In the genomic region with DNA sequence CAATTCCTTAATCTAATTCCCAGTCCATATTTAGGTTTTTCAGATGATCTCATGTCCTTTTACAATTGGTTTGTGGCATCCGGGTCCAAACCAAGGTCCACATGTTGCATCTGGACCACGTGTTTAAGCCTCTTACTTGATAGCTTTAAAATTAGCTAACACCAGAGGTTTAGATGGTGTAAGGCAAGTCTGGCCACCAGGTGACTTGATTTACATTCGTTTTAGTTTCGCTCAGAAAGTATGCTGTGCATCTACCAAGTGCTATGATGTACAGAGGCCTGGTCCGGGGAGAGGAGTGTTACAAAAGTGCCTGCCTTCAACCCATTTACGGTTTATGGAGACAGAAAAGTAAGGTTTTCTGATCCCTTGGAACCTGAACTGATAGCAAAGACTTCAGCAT, we compare ENCODE assay signal across 8 cellular contexts. TPM values are rescaled to one million over a fixed set of nuclear protein-coding genes. Genes with fewer than 3 reads are reported as not detected.
DNase-seq lines count a peak whose midpoint lies in the region; ATAC-seq and TF ChIP-seq lines count a peak whose summit lies in the region.

No MANE protein-coding gene starts in this region.

- H3K79me1 ChIP-seq in neuronal stem cell (ENCODE audit: low read depth, low read length), result peaks cover 4% of the 10 kb centered on the region

- no peak overlapping the region for H4K8ac ChIP-seq in neuronal stem cell (ENCODE audit: low read depth, low read length)

- no peak overlapping the region for H3K9ac ChIP-seq in neuronal stem cell (ENCODE audit: low read depth, low read length, poor library complexity)

- no peaks in the 10 kb centered on the region for H3K27me3 ChIP-seq in ectodermal cell (ENCODE audit: control insufficient read depth, insufficient read depth, low read length, poor library complexity, severe bottlenecking)
- H3K27me3 ChIP-seq in neuronal stem cell (ENCODE audit: control insufficient read depth in 3 of 3, insufficient read depth in 3 of 3, low read depth in 1 of 3, low read length in 3 of 3), result no peaks in the 10 kb centered on the region

- H3K36me3 Mint-ChIP-seq in Calu3 (ENCODE audit: insufficient read depth, unreplicated experiment), result peaks cover 51% of the 10 kb centered on the region

- H3K27ac ChIP-seq in HEK293 (ENCODE audit: extremely low read depth, low read depth, low read length), result peak overlapping the region; percentile 89
- H3K27ac ChIP-seq in ectodermal cell (ENCODE audit: insufficient read depth, low read depth, low read length, poor library complexity, severe bottlenecking), result peak overlapping the region; percentile 98
- peak overlapping the region; percentile 50 for H3K27ac ChIP-seq in neuronal stem cell (replicated peaks; ENCODE audit: low read length)

- TF ChIP-seq CTCF in Calu3 (IDR thresholded peaks at IDR 0.05; ENCODE audit: unreplicated experiment) (peak; percentile 8), HEK293 (tag by site-specific recombination; IDR thresholded peaks at IDR 0.05) (0 out of 2 replicates have a peak, but pooled peaks have one; percentile 9)

- no peak overlapping the region for H3K4me3 ChIP-seq in HEK293 (ENCODE audit: low read depth, low read length)
- H3K4me3 ChIP-seq in ectodermal cell (ENCODE audit: insufficient read depth, low read depth, low read length), result peak overlapping the region; percentile 96
- H3K4me3 ChIP-seq in neuronal stem cell (ENCODE audit: low read length in 2 of 2), result peak overlapping the region in 1 of 2 donors; percentile 96

- DNase-seq in Calu3 (no peak), neuronal stem cell (ENCODE audit: low spot score) (no peak), superior temporal gyrus (ENCODE audit: extremely low spot score) (no peak), hippocampal formation (lab: John Stamatoyannopoulos, UW) (no peak)

- peak overlapping the region; percentile 90 for H2AFZ ChIP-seq in neuronal stem cell (ENCODE audit: low read length)

- H2BK15ac ChIP-seq in neuronal stem cell (ENCODE audit: low read length), result no peak overlapping the region

- CTCF ChIA-PET in Calu3 (lab: Charles Lee), result interaction anchor here (1.3 kb wide), 2 partner anchors 9 to 12 kb away, joined by 3 to 4 read pairs; no protein-coding TSS in a partner anchor
- CTCF ChIA-PET in HEK293 (lab: Yijun Ruan, JAX), result interaction anchor here (0.5 to 1.1 kb wide), 4 partner anchors 37 to 368 kb away, joined by 3 read pairs; no protein-coding TSS in a partner anchor

- H3K4me1 Mint-ChIP-seq in Calu3 (ENCODE audit: low read depth, unreplicated experiment), result peaks cover 50% of the 10 kb centered on the region

- no peak overlapping the region for H2AK5ac ChIP-seq in neuronal stem cell (ENCODE audit: low read depth, low read length)

- no peaks in the 10 kb centered on the region for H3K9me3 ChIP-seq in HEK293 (ENCODE audit: control insufficient read depth, insufficient read depth, low read depth, low read length)
- H3K9me3 ChIP-seq in ectodermal cell (ENCODE audit: control insufficient read depth, low read length), result no peaks in the 10 kb centered on the region
- no peaks in the 10 kb centered on the region for H3K9me3 ChIP-seq in neuronal stem cell (replicated peaks in 1 of 2; ENCODE audit: control insufficient read depth in 2 of 2, insufficient read depth in 1 of 2, low read depth in 1 of 2, low read length in 2 of 2)

- no peak overlapping the region for H2BK120ac ChIP-seq in neuronal stem cell (ENCODE audit: low read depth, low read length)

- H3K18ac ChIP-seq in neuronal stem cell (ENCODE audit: low read length), result no peak overlapping the region

- POLR2A ChIA-PET in HEK293 (lab: Yijun Ruan, JAX), result interaction anchor here (1.6 kb wide), 1 partner anchor 9 kb away, joined by 4 read pairs; no protein-coding TSS in a partner anchor

- H3K4me3 Mint-ChIP-seq in Calu3 (ENCODE audit: low read depth, unreplicated experiment), result peak overlapping the region; percentile 74

- H3K4me2 ChIP-seq in neuronal stem cell (ENCODE audit: insufficient read depth, low read length, poor library complexity, severe bottlenecking), result no peak overlapping the region

- H2BK5ac ChIP-seq in neuronal stem cell (ENCODE audit: low read length), result no peak overlapping the region

- H3K23ac ChIP-seq in neuronal stem cell (ENCODE audit: low read depth, low read length, poor library complexity), result no peak overlapping the region

- no TSS peak for BruUV-seq in Calu3 (replicated peaks; lab: Mats Ljungman, UMichigan)

- H3K9me3 Mint-ChIP-seq in Calu3 (ENCODE audit: low read depth, unreplicated experiment), result no peaks in the 10 kb centered on the region

- H3K4ac ChIP-seq in neuronal stem cell (ENCODE audit: low read length), result no peak overlapping the region

- intact Hi-C loops in Calu3 (cut with micrococcal nuclease; ENCODE audit: unreplicated experiment), result no loop called here

- H3K36me3 ChIP-seq in HEK293 (ENCODE audit: control insufficient read depth in 2 of 2, insufficient read depth in 1 of 2, low read length in 2 of 2) (peaks cover 16 to 20% of the 10 kb centered on the region in 2 experiments), ectodermal cell (ENCODE audit: control insufficient read depth, insufficient read depth, low read length) (peaks cover 6% of the 10 kb centered on the region), neuronal stem cell (replicated peaks in 1 of 2; ENCODE audit: control insufficient read depth in 2 of 2, insufficient read depth in 2 of 2, low read length in 2 of 2) (peaks cover 4 to 23% of the 10 kb centered on the region in 2 donors)

- H3K14ac ChIP-seq in neuronal stem cell (ENCODE audit: low read length), result no peak overlapping the region

- peaks cover 4% of the 10 kb centered on the region; the same call in 1 of the 2 replicates for H3K4me1 ChIP-seq in HEK293 (ENCODE audit: control insufficient read depth, insufficient read depth, low read length)
- H3K4me1 ChIP-seq in ectodermal cell (ENCODE audit: control insufficient read depth, insufficient read depth, low read length), result no peaks in the 10 kb centered on the region
- H3K4me1 ChIP-seq in neuronal stem cell (ENCODE audit: control insufficient read depth in 2 of 2, insufficient read depth in 1 of 2, low read depth in 1 of 2, low read length in 2 of 2), result peaks cover 7 to 20% of the 10 kb centered on the region in 2 donors

- no peak overlapping the region for H2BK12ac ChIP-seq in neuronal stem cell (ENCODE audit: low read length)

- no peak overlapping the region for H4K91ac ChIP-seq in neuronal stem cell (ENCODE audit: low read depth, low read length, poor library complexity)

- no peaks in the 10 kb centered on the region for H3K27me3 Mint-ChIP-seq in Calu3 (ENCODE audit: unreplicated experiment)

- ATAC-seq in SK-N-SH treated with all-trans-retinoic acid at 6 μM for 48 hours, result no peak
- no peak for ATAC-seq in GM19452 (IDR thresholded peaks at IDR 0.05; ENCODE audit: unreplicated experiment)

- WGBS in ectodermal cell, 2 experiments, result 87 to 89% methylated on average over 6 of the region's 6 CpGs
- no CpG with 5 or more reads among the region's 6 CpGs for WGBS in neuronal stem cell (ENCODE audit: extremely low coverage in 2 of 2, insufficient read length in 2 of 2, insufficient replicate concordance in 1 of 2), 2 donors

- H3K27ac Mint-ChIP-seq in Calu3 (ENCODE audit: unreplicated experiment), result peak overlapping the region; percentile 93

TF ChIP-seq in SK-N-SH treated with all-trans-retinoic acid at 6 μM for 48 hours, 23 proteins besides CTCF, POLR2A, EP300 and RAD21:
- TF ChIP-seq ZFP3 (CRISPR knock-in tag; IDR thresholded peaks at IDR 0.05), result peak; percentile 15; the same call in 1 of the 2 replicates
- TF ChIP-seq, protein P1, sequence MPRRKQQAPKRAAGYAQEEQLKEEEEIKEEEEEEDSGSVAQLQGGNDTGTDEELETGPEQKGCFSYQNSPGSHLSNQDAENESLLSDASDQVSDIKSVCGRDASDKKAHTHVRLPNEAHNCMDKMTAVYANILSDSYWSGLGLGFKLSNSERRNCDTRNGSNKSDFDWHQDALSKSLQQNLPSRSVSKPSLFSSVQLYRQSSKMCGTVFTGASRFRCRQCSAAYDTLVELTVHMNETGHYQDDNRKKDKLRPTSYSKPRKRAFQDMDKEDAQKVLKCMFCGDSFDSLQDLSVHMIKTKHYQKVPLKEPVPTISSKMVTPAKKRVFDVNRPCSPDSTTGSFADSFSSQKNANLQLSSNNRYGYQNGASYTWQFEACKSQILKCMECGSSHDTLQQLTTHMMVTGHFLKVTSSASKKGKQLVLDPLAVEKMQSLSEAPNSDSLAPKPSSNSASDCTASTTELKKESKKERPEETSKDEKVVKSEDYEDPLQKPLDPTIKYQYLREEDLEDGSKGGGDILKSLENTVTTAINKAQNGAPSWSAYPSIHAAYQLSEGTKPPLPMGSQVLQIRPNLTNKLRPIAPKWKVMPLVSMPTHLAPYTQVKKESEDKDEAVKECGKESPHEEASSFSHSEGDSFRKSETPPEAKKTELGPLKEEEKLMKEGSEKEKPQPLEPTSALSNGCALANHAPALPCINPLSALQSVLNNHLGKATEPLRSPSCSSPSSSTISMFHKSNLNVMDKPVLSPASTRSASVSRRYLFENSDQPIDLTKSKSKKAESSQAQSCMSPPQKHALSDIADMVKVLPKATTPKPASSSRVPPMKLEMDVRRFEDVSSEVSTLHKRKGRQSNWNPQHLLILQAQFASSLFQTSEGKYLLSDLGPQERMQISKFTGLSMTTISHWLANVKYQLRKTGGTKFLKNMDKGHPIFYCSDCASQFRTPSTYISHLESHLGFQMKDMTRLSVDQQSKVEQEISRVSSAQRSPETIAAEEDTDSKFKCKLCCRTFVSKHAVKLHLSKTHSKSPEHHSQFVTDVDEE (CRISPR knock-in tag; IDR thresholded peaks at IDR 0.05), result 0 out of 2 replicates have a peak, but pooled peaks have one; percentile 34
- peak; percentile 31; the same call in 1 of the 2 replicates for TF ChIP-seq ISL1 (CRISPR knock-in tag; IDR thresholded peaks at IDR 0.05)
- peak; percentile 53; the same call in 1 of the 2 replicates for TF ChIP-seq SNAI2 (CRISPR knock-in tag; IDR thresholded peaks at IDR 0.05)
- no peak for TF ChIP-seq ZFP30 (CRISPR knock-in tag; IDR thresholded peaks at IDR 0.05)
- no peak for TF ChIP-seq PPARA (CRISPR knock-in tag; IDR thresholded peaks at IDR 0.05; ENCODE audit: borderline replicate concordance)

RNA-seq across cellular contexts. Expression of a gene that starts 0.9 kb away (rescaled TPM):
- 76.8 and 80.1 TPM in 2 replicates for total RNA-seq in Calu3 (2022)
- polyA plus RNA-seq in ectodermal cell (2013, experiment 1 of 4), result 79.3 TPM
- polyA plus RNA-seq in ectodermal cell (2013, experiment 2 of 4), result 69.3 TPM
- 53.2 TPM for polyA plus RNA-seq in ectodermal cell (2013, experiment 3 of 4)
- polyA plus RNA-seq in ectodermal cell (2013, experiment 4 of 4), result 52.1 TPM
- polyA plus RNA-seq in neuronal stem cell (2013, experiment 1 of 2), result 38.1 TPM
- 38.0 TPM for polyA plus RNA-seq in neuronal stem cell (2013, experiment 2 of 2)
